In the genomic region with DNA sequence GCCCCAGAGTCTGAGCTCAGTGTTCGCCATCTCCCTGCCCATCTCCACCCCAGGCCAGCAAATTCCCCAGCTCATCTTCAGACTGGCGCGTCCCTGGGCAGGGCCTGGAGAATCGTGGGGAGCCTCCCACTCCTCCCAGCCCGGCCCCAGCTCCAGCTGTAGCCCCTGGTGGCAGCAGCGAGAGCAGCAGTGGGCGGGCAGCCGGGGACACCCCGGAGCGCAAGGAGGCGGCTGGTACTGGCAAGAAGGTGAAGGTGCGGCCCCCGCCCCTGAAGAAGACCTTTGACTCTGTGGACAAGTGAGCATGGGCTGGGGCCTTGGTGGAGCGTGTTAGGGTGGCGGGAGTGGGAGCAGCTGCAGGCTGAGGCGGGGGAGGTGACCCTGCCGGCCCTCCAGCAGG, we compare ENCODE assay signal across 20 cellular contexts. TPM values are rescaled to one million over a fixed set of nuclear protein-coding genes. Genes with fewer than 3 reads are reported as not detected.
DNase-seq lines count a peak whose midpoint lies in the region; ATAC-seq, FAIRE-seq and TF ChIP-seq lines count a peak whose summit lies in the region.
"Had no signal": no experiment of that assay in that cellular context is flagged by ENCODE, and none has a peak within 500 bp of the region (broad histone marks: within the 10 kb centered on the region; RNA-seq: fewer than 3 reads in every experiment).

No MANE protein-coding gene starts in this region.

- H3K27me3 Mint-ChIP-seq in activated naive CD4-positive, alpha-beta T cell treated with anti-CD3 and anti-CD28 coated beads, Interleukin-2, amount 10 ng/mL, durations not matched to agents 7 days and 5 days: no peaks in the 10 kb centered on the region
- H3K27me3 Mint-ChIP-seq: stimulated activated naive CD8-positive, alpha-beta T cell treated with anti-CD3 and anti-CD28 coated beads, Interleukin-15, amount 100 ng/mL, for 72 hours had no signal

- intact Hi-C loops in kidney (cut with DNase I): no loop called here

- H3K4me3 ChIP-seq in cardiac fibroblast (replicated peaks in 1 of 2; ENCODE audit: low read depth in 2 of 2, low read length in 2 of 2) (no peak overlapping the region), kidney (ENCODE audit: low read length in 2 of 2) (no peak overlapping the region), GM23248 (no peak overlapping the region)
- H3K4me3 ChIP-seq: heart right ventricle had no signal

- H3K4me1 ChIP-seq in kidney (ENCODE audit: control insufficient read depth in 1 of 2, insufficient read depth in 1 of 2, low read depth in 1 of 2, low read length in 2 of 2) (peaks cover 0 to 4% of the 10 kb centered on the region in 2 donors), GM23248 (ENCODE audit: insufficient read depth) (no peaks in the 10 kb centered on the region)
- H3K4me1 ChIP-seq: heart right ventricle had no signal

- 70 to 75% methylated on average over 13 to 17 of the region's 17 CpGs for WGBS in GM23248 (ENCODE audit: low coverage in 1 of 2, low lambda C conversion rate in 2 of 2, missing lambda C conversion rate in 2 of 2), 2 experiments

- H3K9me2 ChIP-seq in GM23248 (ENCODE audit: insufficient read depth): no peaks in the 10 kb centered on the region

- no peak overlapping the region for H3K27ac ChIP-seq in kidney (ENCODE audit: low read depth in 2 of 2, low read length in 2 of 2)
- no peak overlapping the region for H3K27ac ChIP-seq in GM23248
- H3K27ac ChIP-seq: heart right ventricle, neutrophil had no signal

- TF ChIP-seq CTCF in cardiac fibroblast (IDR thresholded peaks at IDR 0.05; ENCODE audit: low read depth, low read length): peak; percentile 6
- TF ChIP-seq CTCF in kidney (IDR thresholded peaks at IDR 0.05; ENCODE audit: borderline replicate concordance, extremely low read depth, insufficient read depth): peak; percentile 2

- H3K36me3 Mint-ChIP-seq in activated naive CD4-positive, alpha-beta T cell treated with anti-CD3 and anti-CD28 coated beads, Interleukin-2, amount 10 ng/mL, durations not matched to agents 7 days and 5 days: peaks cover 34% of the 10 kb centered on the region
- peaks cover 0 to 5% of the 10 kb centered on the region in 2 donors for H3K36me3 Mint-ChIP-seq in activated naive CD4-positive, alpha-beta T cell treated with anti-CD3 and anti-CD28 coated beads, Interleukin-2, amount 50 U/mL, for 72 hours

- no peaks in the 10 kb centered on the region for H3K27me3 ChIP-seq in GM23248 (replicated peaks; ENCODE audit: insufficient read depth)
- H3K27me3 ChIP-seq: heart right ventricle, neutrophil had no signal

- H3K4me1 Mint-ChIP-seq in activated naive CD4-positive, alpha-beta T cell treated with anti-CD3 and anti-CD28 coated beads, Interleukin-2, amount 10 ng/mL, durations not matched to agents 7 days and 5 days: peaks cover 14% of the 10 kb centered on the region

- no peaks in the 10 kb centered on the region for H4K20me1 ChIP-seq in GM23248 (ENCODE audit: insufficient read depth)

- no peak overlapping the region for H3K4me2 ChIP-seq in GM23248 (ENCODE audit: unreplicated experiment)

- H2AFZ ChIP-seq in GM23248: no peak overlapping the region

- CTCF ChIA-PET in activated naive CD4-positive, alpha-beta T cell treated with anti-CD3 and anti-CD28 coated beads, Interleukin-2, amount 10 ng/mL, durations not matched to agents 7 days and 5 days (lab: Charles Lee): interaction anchor here (0.9 to 1.9 kb wide), 2 partner anchors 159 to 161 kb away, joined by 3 to 4 read pairs; a partner anchor contains a TSS

- ATAC-seq in activated naive CD4-positive, alpha-beta T cell treated with anti-CD3 and anti-CD28 coated beads, Interleukin-2, amount 50 U/mL, for 72 hours: no peak
- ATAC-seq in esophagus mucosa (no peak), GM18520 (IDR thresholded peaks at IDR 0.05; ENCODE audit: unreplicated experiment) (no peak)
- ATAC-seq: CD8-positive, alpha-beta T cell; heart right ventricle; right cardiac atrium; stimulated activated naive CD8-positive, alpha-beta T cell treated with anti-CD3 and anti-CD28 coated beads, Interleukin-15, amount 100 ng/mL, for 72 hours had no signal

- H3K9me3 Mint-ChIP-seq in activated naive CD4-positive, alpha-beta T cell treated with anti-CD3 and anti-CD28 coated beads, Interleukin-2, amount 10 ng/mL, durations not matched to agents 7 days and 5 days: no peaks in the 10 kb centered on the region
- H3K9me3 Mint-ChIP-seq in activated naive CD4-positive, alpha-beta T cell treated with anti-CD3 and anti-CD28 coated beads, Interleukin-2, amount 50 U/mL, for 72 hours: no peaks in the 10 kb centered on the region
- H3K9me3 Mint-ChIP-seq: CD8-positive, alpha-beta T cell; stimulated activated naive CD8-positive, alpha-beta T cell treated with anti-CD3 and anti-CD28 coated beads, Interleukin-15, amount 100 ng/mL, for 72 hours had no signal

- no peak for FAIRE-seq in kidney (lab: Jason Lieb, UNC)
- FAIRE-seq: keratinocyte had no signal

- in situ Hi-C loops in GM23248 (cut with MboI): no loop called here

- no peaks in the 10 kb centered on the region for H3K79me2 ChIP-seq in GM23248 (ENCODE audit: insufficient read depth)

- H3K27ac Mint-ChIP-seq in activated naive CD4-positive, alpha-beta T cell treated with anti-CD3 and anti-CD28 coated beads, Interleukin-2, amount 10 ng/mL, durations not matched to agents 7 days and 5 days: peak overlapping the region; percentile 45
- H3K27ac Mint-ChIP-seq in activated naive CD4-positive, alpha-beta T cell treated with anti-CD3 and anti-CD28 coated beads, Interleukin-2, amount 50 U/mL, for 72 hours: no peak overlapping the region
- H3K27ac Mint-ChIP-seq: CD8-positive, alpha-beta T cell had no signal

- H3K9me3 ChIP-seq in kidney (ENCODE audit: control insufficient read depth in 1 of 2, low read length in 2 of 2) (no peaks in the 10 kb centered on the region), GM23248 (ENCODE audit: low read depth) (no peaks in the 10 kb centered on the region)
- H3K9me3 ChIP-seq: heart right ventricle, neutrophil had no signal

- H3K9ac ChIP-seq in kidney (ENCODE audit: low read length in 2 of 2) (no peak overlapping the region), GM23248 (no peak overlapping the region)

- DNase-seq in activated naive CD4-positive, alpha-beta T cell treated with anti-CD3 and anti-CD28 coated beads, Interleukin-2, amount 10 ng/mL, durations not matched to agents 7 days and 5 days: no peak
- no peak for DNase-seq in activated naive CD4-positive, alpha-beta T cell treated with anti-CD3 and anti-CD28 coated beads, Interleukin-2, amount 50 U/mL, for 72 hours (ENCODE audit: low spot score in 2 of 2)
- DNase-seq in cardiac fibroblast (ENCODE audit: low read depth in 2 of 2): no peak
- no peak for DNase-seq in kidney
- DNase-seq in GM23248: no peak
- no peak for DNase-seq in activated T-cell treated with anti-CD3 and anti-CD28 coated beads for 4 hours
- DNase-seq: ACHN; activated CD4-positive, CD25-positive, alpha-beta regulatory T cell treated with anti-CD3 and anti-CD28 coated beads, Interleukin-2, amount 50 U/mL, for 72 hours; activated gamma-delta T cell; CD8-positive, alpha-beta T cell; heart right ventricle; NCI-H1930; NCI-H526; stimulated activated CD4-positive, alpha-beta T cell treated with anti-CD3 and anti-CD28 coated beads, Interleukin-1b, Interleukin-23, amount 100 ng/mL, for 48 hours; stimulated activated naive CD8-positive, alpha-beta T cell treated with anti-CD3 and anti-CD28 coated beads, Interleukin-15, amount 100 ng/mL, for 72 hours had no signal

- peaks cover 3 to 20% of the 10 kb centered on the region in 2 donors for H3K36me3 ChIP-seq in kidney (ENCODE audit: control insufficient read depth in 1 of 2, insufficient read depth in 2 of 2, low read length in 2 of 2)
- H3K36me3 ChIP-seq in GM23248 (ENCODE audit: low read depth): peaks cover 8% of the 10 kb centered on the region; the same call in 1 of the 2 replicates

- no peak overlapping the region for H3K4me3 Mint-ChIP-seq in activated naive CD4-positive, alpha-beta T cell treated with anti-CD3 and anti-CD28 coated beads, Interleukin-2, amount 10 ng/mL, durations not matched to agents 7 days and 5 days
- H3K4me3 Mint-ChIP-seq: CD8-positive, alpha-beta T cell; stimulated activated naive CD8-positive, alpha-beta T cell treated with anti-CD3 and anti-CD28 coated beads, Interleukin-15, amount 100 ng/mL, for 72 hours had no signal

- no peaks in the 10 kb centered on the region for H3F3A ChIP-seq in GM23248 (ENCODE audit: insufficient read depth)

RNA-seq across cellular contexts. Expression of a gene that starts 8.4 kb away (rescaled TPM):
- total RNA-seq in activated naive CD4-positive, alpha-beta T cell treated with anti-CD3 and anti-CD28 coated beads, Interleukin-2, amount 50 U/mL, for 72 hours: 1 to 10 TPM in 1 of 2 donors, under 1 TPM in 1; 0.93 to 1.6 TPM
- total RNA-seq in kidney: 0.47 TPM
- 0.71 TPM for polyA plus RNA-seq in kidney (ENCODE audit: insufficient read depth, low read depth, low replicate concordance)
- 0.84 TPM for total RNA-seq in esophagus mucosa
- total RNA-seq in GM23248 (2014; rRNA removed; shearing (Covaris generic)): 1.1 TPM in 1 of 2 replicates, not detected in the other
- 0.84 and 1.1 TPM in 2 replicates for polyA plus RNA-seq in GM23248 (2016; fragmentation: Nextera tagmentation; extraction: Ambion mirVana)

RNA-seq across cellular contexts. Expression of a gene that starts 8.9 kb away (rescaled TPM):
- total RNA-seq in activated naive CD4-positive, alpha-beta T cell treated with anti-CD3 and anti-CD28 coated beads, Interleukin-2, amount 50 U/mL, for 72 hours: 10 to 100 TPM; 50.9 to 54.2 TPM
- 22.0 TPM for total RNA-seq in kidney
- polyA plus RNA-seq in kidney (ENCODE audit: insufficient read depth, low read depth, low replicate concordance): 38.3 TPM
- 32.5 TPM for total RNA-seq in esophagus mucosa
- total RNA-seq in GM23248 (2014; rRNA removed; shearing (Covaris generic)): 22.5 and 26.0 TPM in 2 replicates
- 19.4 and 22.1 TPM in 2 replicates for polyA plus RNA-seq in GM23248 (2016; fragmentation: Nextera tagmentation; extraction: Ambion mirVana)

RNA-seq across cellular contexts. Expression of a gene that starts 19.6 kb away (rescaled TPM):
- total RNA-seq in activated naive CD4-positive, alpha-beta T cell treated with anti-CD3 and anti-CD28 coated beads, Interleukin-2, amount 50 U/mL, for 72 hours: 1 to 10 TPM in 1 of 2 donors, under 1 TPM in 1; 0.16 to 1.8 TPM
- total RNA-seq in kidney (not detected), esophagus mucosa (0.20 TPM)
- polyA plus RNA-seq in kidney (ENCODE audit: insufficient read depth, low read depth, low replicate concordance) (not detected), GM23248 (2016; fragmentation: Nextera tagmentation; extraction: Ambion mirVana) (not detected in 2 replicates)
- total RNA-seq in GM23248 (2014; rRNA removed; shearing (Covaris generic)): not detected in 2 replicates
- total RNA-seq: CD8-positive, alpha-beta T cell had no signal
- polyA plus RNA-seq: keratinocyte had no signal

RNA-seq across cellular contexts. Expression of a gene that starts 24.5 kb away (rescaled TPM):
- 10 to 100 TPM; 87.7 to 90.6 TPM for total RNA-seq in activated naive CD4-positive, alpha-beta T cell treated with anti-CD3 and anti-CD28 coated beads, Interleukin-2, amount 50 U/mL, for 72 hours
- total RNA-seq in kidney (90.9 TPM), esophagus mucosa (31.4 TPM)
- polyA plus RNA-seq in kidney (ENCODE audit: insufficient read depth, low read depth, low replicate concordance) (18.8 TPM), GM23248 (2016; fragmentation: Nextera tagmentation; extraction: Ambion mirVana) (7.8 and 8.3 TPM in 2 replicates)
- total RNA-seq in GM23248 (2014; rRNA removed; shearing (Covaris generic)): 17.5 and 22.3 TPM in 2 replicates

RNA-seq across cellular contexts. Expression of a gene that starts 31.9 kb away (rescaled TPM):
- 1 to 10 TPM; 2.1 to 8.6 TPM for total RNA-seq in activated naive CD4-positive, alpha-beta T cell treated with anti-CD3 and anti-CD28 coated beads, Interleukin-2, amount 50 U/mL, for 72 hours
- 31.6 TPM for total RNA-seq in kidney
- polyA plus RNA-seq in kidney (ENCODE audit: insufficient read depth, low read depth, low replicate concordance): 8.7 TPM
- 8.1 TPM for total RNA-seq in esophagus mucosa
- 26.6 and 28.5 TPM in 2 replicates for total RNA-seq in GM23248 (2014; rRNA removed; shearing (Covaris generic))
- 5.4 and 5.5 TPM in 2 replicates for polyA plus RNA-seq in GM23248 (2016; fragmentation: Nextera tagmentation; extraction: Ambion mirVana)
